In genomic region chr19:35870124-35870736, GRCh38 we compare ENCODE assay signal across 12 cellular contexts. TPM values are rescaled to one million over a fixed set of nuclear protein-coding genes. Genes with fewer than 3 reads are reported as not detected.
A peak's percentile ranks its signal among the peaks of the same experiment; 100 is the strongest.
DNase-seq lines count a peak whose midpoint lies in the region; FAIRE-seq and TF ChIP-seq lines count a peak whose summit lies in the region.
"Not testable (repeated sequence)": the region's sequence is repeated elsewhere in the genome, so short reads cannot be mapped to it uniquely, and the experiment has no call there.
"Had no signal": no experiment of that assay in that cellular context is flagged by ENCODE, and none has a peak within 500 bp of the region (broad histone marks: within the 10 kb centered on the region; RNA-seq: fewer than 3 reads in every experiment).

No MANE protein-coding gene starts in this region.

- H3K9me2 ChIP-seq in OCI-LY1 (ENCODE audit: low read depth, low read length): not testable (repeated sequence)

- peaks cover 18% of the 10 kb centered on the region for H3K4me1 ChIP-seq in OCI-LY1 (ENCODE audit: insufficient read depth, low read length, severe bottlenecking)
- H3K4me1 ChIP-seq in iPS DF 6.9 (ENCODE audit: control insufficient read depth, insufficient read depth, low read length): not testable (repeated sequence)

- not testable (repeated sequence) for H3K9me3 ChIP-seq in OCI-LY1 (ENCODE audit: low read length); iPS DF 6.9 (ENCODE audit: control insufficient read depth, insufficient read depth, low read length)

- not testable (repeated sequence) for H4K20me1 ChIP-seq in OCI-LY1 (ENCODE audit: insufficient read depth, low read length)

- H3K36me3 ChIP-seq in OCI-LY1 (ENCODE audit: insufficient read depth, low read length); iPS DF 6.9 (ENCODE audit: control insufficient read depth, insufficient read depth, low read length): not testable (repeated sequence)

- peak; percentile 81 for DNase-seq in D341Med (ENCODE audit: low spot score)
- peak; percentile 46 for DNase-seq in HTR-8/SVneo (ENCODE audit: insufficient read length, low spot score)
- DNase-seq in activated CD4-positive, alpha-beta memory T cell treated with anti-CD3 and anti-CD28 coated beads for 36 hours; chondrocyte (ENCODE audit: low spot score); neural crest cell (ENCODE audit: low read depth, low spot score); type B pancreatic cell (ENCODE audit: extremely low spot score, unreplicated experiment): not testable (repeated sequence)
- DNase-seq in iPS DF 6.9 (ENCODE audit: low read depth, low spot score): peak; percentile 73

- POLR2A ChIA-PET in activated CD4-positive, alpha-beta memory T cell treated with anti-CD3 and anti-CD28 coated beads for 36 hours (lab: Charles Lee): interaction anchor here (0.9 kb wide), 1 partner anchor 130 kb away, joined by 3 read pairs; no protein-coding TSS in a partner anchor

- FAIRE-seq in HTR-8/SVneo (lab: Jason Lieb, UNC): not testable (repeated sequence)

- H2AFZ ChIP-seq in OCI-LY1 (ENCODE audit: low read length): not testable (repeated sequence)

- not testable (repeated sequence) for H3K36me3 Mint-ChIP-seq in activated CD4-positive, alpha-beta memory T cell treated with anti-CD3 and anti-CD28 coated beads for 36 hours; chondrocyte (ENCODE audit: low read depth); neural crest cell (ENCODE audit: low read depth); type B pancreatic cell

- H3K9ac ChIP-seq in OCI-LY1 (ENCODE audit: low read length): not testable (repeated sequence)

- not testable (repeated sequence) for H3K27me3 ChIP-seq in OCI-LY1 (ENCODE audit: insufficient read depth, low read length); iPS DF 6.9 (ENCODE audit: control insufficient read depth, insufficient read depth, low read length)

- H3K27ac Mint-ChIP-seq in activated CD4-positive, alpha-beta memory T cell treated with anti-CD3 and anti-CD28 coated beads for 36 hours; chondrocyte (ENCODE audit: unreplicated experiment): not testable (repeated sequence)
- H3K27ac Mint-ChIP-seq in neural crest cell (ENCODE audit: unreplicated experiment): peak overlapping the region; percentile 54
- peak overlapping the region; percentile 40 for H3K27ac Mint-ChIP-seq in type B pancreatic cell

- peaks cover 38% of the 10 kb centered on the region for H3K27me3 Mint-ChIP-seq in activated CD4-positive, alpha-beta memory T cell treated with anti-CD3 and anti-CD28 coated beads for 36 hours
- H3K27me3 Mint-ChIP-seq in chondrocyte (ENCODE audit: low read depth): peaks cover 20% of the 10 kb centered on the region
- not testable (repeated sequence) for H3K27me3 Mint-ChIP-seq in neural crest cell (ENCODE audit: low read depth)
- H3K27me3 Mint-ChIP-seq in type B pancreatic cell: peaks cover 23% of the 10 kb centered on the region

- not testable (repeated sequence) for H3K9me3 Mint-ChIP-seq in activated CD4-positive, alpha-beta memory T cell treated with anti-CD3 and anti-CD28 coated beads for 36 hours; chondrocyte (ENCODE audit: low read depth); neural crest cell; type B pancreatic cell

- CTCF ChIA-PET in activated CD4-positive, alpha-beta memory T cell treated with anti-CD3 and anti-CD28 coated beads for 36 hours (lab: Charles Lee): interaction anchor here (0.6 to 1.2 kb wide), 2 partner anchors 61 to 167 kb away, joined by 3 to 6 read pairs; no protein-coding TSS in a partner anchor

- H3K4me3 ChIP-seq in OCI-LY1 (ENCODE audit: low read depth, low read length, poor library complexity, severe bottlenecking) (peak overlapping the region; percentile 44), iPS DF 6.9 (ENCODE audit: low read length) (peak overlapping the region; percentile 49; the same call in 1 of the 2 replicates)

- H3K4me1 Mint-ChIP-seq in activated CD4-positive, alpha-beta memory T cell treated with anti-CD3 and anti-CD28 coated beads for 36 hours (ENCODE audit: low read depth): peaks cover 14% of the 10 kb centered on the region
- H3K4me1 Mint-ChIP-seq in chondrocyte (ENCODE audit: low read depth) (peaks cover 13% of the 10 kb centered on the region), neural crest cell (peaks cover 23% of the 10 kb centered on the region), type B pancreatic cell (ENCODE audit: unreplicated experiment) (peaks cover 18% of the 10 kb centered on the region)

- intact Hi-C loops in activated CD4-positive, alpha-beta memory T cell treated with anti-CD3 and anti-CD28 coated beads for 36 hours (cut with micrococcal nuclease): not testable (repeated sequence)

- WGBS in iPS DF 6.9 (ENCODE audit: insufficient coverage, insufficient read length): no CpG with 5 or more reads among the region's 26 CpGs

- not testable (repeated sequence) for TF ChIP-seq CTCF in OCI-LY1 (IDR thresholded peaks at IDR 0.05; ENCODE audit: low read length); chondrocyte (IDR thresholded peaks at IDR 0.05); neural crest cell (conservative IDR thresholded peaks at IDR 0.05); type B pancreatic cell (conservative IDR thresholded peaks at IDR 0.05)

- H3K4me3 Mint-ChIP-seq in activated CD4-positive, alpha-beta memory T cell treated with anti-CD3 and anti-CD28 coated beads for 36 hours: peak overlapping the region; percentile 64
- H3K4me3 Mint-ChIP-seq in chondrocyte (ENCODE audit: unreplicated experiment) (peak overlapping the region; percentile 71), neural crest cell (peak overlapping the region; percentile 90), type B pancreatic cell (peak overlapping the region; percentile 83)

- not testable (repeated sequence) for H3K79me2 ChIP-seq in OCI-LY1 (ENCODE audit: insufficient read depth, low read length)

- H3K27ac ChIP-seq in OCI-LY1 (ENCODE audit: low read depth, low read length, poor library complexity, severe bottlenecking); iPS DF 6.9 (ENCODE audit: low read length): not testable (repeated sequence)

- H3K4me2 ChIP-seq in OCI-LY1 (ENCODE audit: low read length): peak overlapping the region; percentile 52

- H3F3A ChIP-seq in OCI-LY1 (ENCODE audit: insufficient read depth, low read length): not testable (repeated sequence)

RNA-seq across cellular contexts. Expression of gene APLP1, which starts 1.9 kb away (rescaled TPM):
- 1 to 10 TPM; 1.2 to 2.6 TPM for total RNA-seq in activated CD4-positive, alpha-beta memory T cell treated with anti-CD3 and anti-CD28 coated beads for 36 hours
- total RNA-seq in chondrocyte (31.7 to 76.4 TPM (median 66.8 TPM) in 3 replicates), neural crest cell (140 and 143 TPM in 2 replicates), type B pancreatic cell (ENCODE audit: low replicate concordance) (43.3 and 120 TPM in 2 replicates)

RNA-seq across cellular contexts. Expression of gene KIRREL2, which starts 13.5 kb away (rescaled TPM):
- total RNA-seq in activated CD4-positive, alpha-beta memory T cell treated with anti-CD3 and anti-CD28 coated beads for 36 hours: under 1 TPM; 0.78 to 0.92 TPM
- total RNA-seq in chondrocyte (0.22 TPM in 1 of 3 replicates, not detected in the others), neural crest cell (4.5 and 5.2 TPM in 2 replicates), type B pancreatic cell (ENCODE audit: low replicate concordance) (3.3 and 3.5 TPM in 2 replicates)
- total RNA-seq: kidney, MCF 10A, posterior vena cava had no signal

RNA-seq across cellular contexts. Expression of gene NPHS1, which starts 17.9 kb away (rescaled TPM):
- not detected for total RNA-seq in activated CD4-positive, alpha-beta memory T cell treated with anti-CD3 and anti-CD28 coated beads for 36 hours
- total RNA-seq in chondrocyte (not detected in 3 replicates), neural crest cell (not detected in 2 replicates), type B pancreatic cell (ENCODE audit: low replicate concordance) (1.9 TPM in 2 replicates)
- total RNA-seq: MCF 10A, posterior vena cava, tibial nerve had no signal

RNA-seq across cellular contexts. Expression of gene NFKBID, which starts 30.1 kb away (rescaled TPM):
- 10 to 100 TPM; 66.7 to 70.9 TPM for total RNA-seq in activated CD4-positive, alpha-beta memory T cell treated with anti-CD3 and anti-CD28 coated beads for 36 hours
- total RNA-seq in chondrocyte (4.4 to 5.0 TPM (median 4.4 TPM) in 3 replicates), neural crest cell (6.4 and 8.0 TPM in 2 replicates), type B pancreatic cell (ENCODE audit: low replicate concordance) (9.1 and 11.6 TPM in 2 replicates)

RNA-seq across cellular contexts. Expression of gene HCST, which starts 32.1 kb away (rescaled TPM):
- total RNA-seq in activated CD4-positive, alpha-beta memory T cell treated with anti-CD3 and anti-CD28 coated beads for 36 hours: 10 to 100 TPM; 50.7 to 52.9 TPM
- total RNA-seq in chondrocyte (0.50 to 1.0 TPM in 2 of 3 replicates, not detected in the other), neural crest cell (not detected in 2 replicates), type B pancreatic cell (ENCODE audit: low replicate concordance) (1.0 and 1.3 TPM in 2 replicates)
- total RNA-seq: MCF 10A had no signal
